20 cellular contexts compared by ENCODE assay signal in the genomic region with DNA sequence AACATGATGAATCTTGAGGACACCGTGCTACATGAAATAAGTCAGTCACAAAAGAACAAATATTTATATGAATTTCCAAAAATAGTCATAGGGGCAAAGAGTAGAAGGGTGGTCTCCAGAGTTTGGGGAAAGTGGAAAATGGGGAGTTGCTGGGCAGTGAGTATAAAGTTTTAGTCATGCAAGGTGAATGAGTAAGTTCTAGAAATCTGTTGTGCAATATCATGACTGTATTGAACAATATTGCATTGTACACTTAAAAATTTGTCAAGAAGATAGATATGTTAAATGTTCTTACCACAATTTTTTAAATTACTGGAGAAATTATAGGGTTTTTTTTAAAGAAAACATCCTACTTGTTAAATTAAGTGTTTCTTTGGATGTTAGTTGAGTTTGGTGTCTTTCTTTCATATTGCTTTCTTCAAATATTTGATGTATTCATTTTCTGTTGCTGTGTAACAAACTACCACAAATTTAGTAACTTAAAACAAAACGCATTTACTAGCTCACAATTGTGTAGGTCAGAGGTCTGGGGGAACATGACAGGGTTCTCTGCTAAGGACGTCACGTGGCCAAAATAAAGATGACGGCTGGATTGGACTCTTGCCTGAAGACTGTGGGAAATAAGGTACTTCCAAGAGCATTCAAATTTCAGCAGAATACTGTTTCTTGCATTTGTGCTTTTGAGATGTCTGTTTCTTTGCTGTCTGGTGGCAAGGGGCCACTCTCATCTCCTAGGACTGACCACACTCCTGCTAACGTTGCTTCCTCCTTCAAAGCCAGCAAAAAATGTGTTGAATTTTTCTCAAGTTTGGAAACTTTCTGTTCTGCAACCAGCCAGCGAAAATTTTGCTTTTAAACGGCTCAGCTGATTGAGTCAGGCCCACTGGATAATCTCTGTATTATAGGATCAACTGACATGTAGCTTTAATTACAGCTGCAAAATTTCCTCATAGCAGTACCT.
DNase-seq lines count a peak whose midpoint lies in the region; ATAC-seq and TF ChIP-seq lines count a peak whose summit lies in the region.
"Had no signal": no experiment of that assay in that cellular context is flagged by ENCODE, and none has a peak within 500 bp of the region (broad histone marks: within the 10 kb centered on the region; RNA-seq: fewer than 3 reads in every experiment).

No MANE protein-coding gene starts in this region.

- no peaks in the 10 kb centered on the region for H3K36me3 ChIP-seq in RWPE2 (ENCODE audit: low read depth)
- no peaks in the 10 kb centered on the region for H3K36me3 ChIP-seq in skeletal muscle satellite cell (ENCODE audit: insufficient read depth, low read length)
- H3K36me3 ChIP-seq in tibial nerve: peaks cover 0 to 7% (median 0%) of the 10 kb centered on the region in 3 donors
- H3K36me3 ChIP-seq: colonic mucosa, HAP-1, uterus had no signal

- ATAC-seq in RWPE2 (ENCODE audit: low read depth): peak; percentile 70
- ATAC-seq: activated CD4-positive, alpha-beta T cell treated with anti-CD3 and anti-CD28 coated beads for 36 hours; Right ventricle myocardium inferior; stimulated activated naive CD8-positive, alpha-beta T cell treated with anti-CD3 and anti-CD28 coated beads, Interleukin-15, Interleukin-2, amounts not matched to agents 100 U/mL and 50 U/mL, for 24 hours had no signal

- WGBS in tibial nerve, 2 donors: 68% methylated on average over 8 of the region's 8 CpGs

- H3K4me3 ChIP-seq in RWPE2 (ENCODE audit: severe bottlenecking) (no peak overlapping the region), skeletal muscle satellite cell (ENCODE audit: low read length) (peak overlapping the region; percentile 9), tibial nerve (no peak overlapping the region)
- H3K4me3 ChIP-seq: colonic mucosa, HAP-1, uterus had no signal

- TF ChIP-seq EP300 in tibial nerve (IDR thresholded peaks at IDR 0.05): no peak

- DNase-seq in LHCN-M2 (ENCODE audit: low read depth) (peak; percentile 51), RWPE2 (ENCODE audit: low spot score) (no peak), fibroblast of peridontal ligament (ENCODE audit: extremely low read depth) (peak; percentile 55), tibial nerve (ENCODE audit: low spot score in 2 of 2) (no peak), UCSD-AML1 (lab: John Stamatoyannopoulos, UW; ENCODE audit: unreplicated experiment) (no peak), LoVo (ENCODE audit: low spot score) (no peak)
- DNase-seq: activated CD4-positive, alpha-beta T cell treated with anti-CD3 and anti-CD28 coated beads for 36 hours; activated naive CD8-positive, alpha-beta T cell treated with anti-CD3 and anti-CD28 coated beads for 36 hours; colonic mucosa; DND-41; hippocampal formation; NCI-H2029 treated with DMSO at 0.1 percent for 48 hours; NCI-H748 treated with DMSO at 0.1 percent for 48 hours; stimulated activated naive CD8-positive, alpha-beta T cell treated with anti-CD3 and anti-CD28 coated beads, Interleukin-15, Interleukin-2, amounts not matched to agents 100 U/mL and 50 U/mL, for 24 hours; T-helper 2 cell; uterus had no signal

- TF ChIP-seq POLR2A in tibial nerve (IDR thresholded peaks at IDR 0.05): no peak

- TF ChIP-seq CTCF in RWPE2 (IDR thresholded peaks at IDR 0.05; ENCODE audit: poor library complexity, severe bottlenecking) (no peak), tibial nerve (IDR thresholded peaks at IDR 0.05) (no peak)

- H3K27me3 ChIP-seq in RWPE2 (ENCODE audit: insufficient read depth, poor library complexity, severe bottlenecking) (no peaks in the 10 kb centered on the region), skeletal muscle satellite cell (ENCODE audit: control insufficient read depth, insufficient read depth, low read length) (no peaks in the 10 kb centered on the region), tibial nerve (no peaks in the 10 kb centered on the region)
- H3K27me3 ChIP-seq: colonic mucosa, uterus had no signal

- peak overlapping the region; percentile 48 for H3K4me2 ChIP-seq in skeletal muscle satellite cell (ENCODE audit: low read length)

- H3K27ac ChIP-seq in RWPE2 (ENCODE audit: poor library complexity, severe bottlenecking): peak overlapping the region; percentile 54
- no peak overlapping the region for H3K27ac ChIP-seq in tibial nerve
- H3K27ac ChIP-seq: C4-2B, colonic mucosa, uterus had no signal

- peak overlapping the region; percentile 52 for H3K9ac ChIP-seq in skeletal muscle satellite cell (ENCODE audit: low read depth, low read length)

- H3K9me3 ChIP-seq in RWPE2 (ENCODE audit: severe bottlenecking) (peaks cover 4% of the 10 kb centered on the region), skeletal muscle satellite cell (replicated peaks; ENCODE audit: low read length) (no peaks in the 10 kb centered on the region), tibial nerve (peaks cover 0 to 18% (median 7%) of the 10 kb centered on the region in 4 donors)
- H3K9me3 ChIP-seq: colonic mucosa, HAP-1 had no signal

- H3K4me1 ChIP-seq in RWPE2 (ENCODE audit: insufficient read depth, poor library complexity, severe bottlenecking) (peaks cover 22% of the 10 kb centered on the region), skeletal muscle satellite cell (ENCODE audit: control insufficient read depth, insufficient read depth, low read length) (peaks cover 24% of the 10 kb centered on the region), tibial nerve (no peaks in the 10 kb centered on the region)
- H3K4me1 ChIP-seq: colonic mucosa, HAP-1, uterus had no signal

Comparison
In these comparisons a context has a peak if more than half of its experiments do, and no peak if none do; other contexts are left out.
1. DNase-seq: peak in LHCN-M2 (single experiment) and fibroblast of peridontal ligament (single experiment); none in RWPE2 (single experiment), tibial nerve (0 of 2), UCSD-AML1 (single experiment) and LoVo (single experiment).